In the genomic region with DNA sequence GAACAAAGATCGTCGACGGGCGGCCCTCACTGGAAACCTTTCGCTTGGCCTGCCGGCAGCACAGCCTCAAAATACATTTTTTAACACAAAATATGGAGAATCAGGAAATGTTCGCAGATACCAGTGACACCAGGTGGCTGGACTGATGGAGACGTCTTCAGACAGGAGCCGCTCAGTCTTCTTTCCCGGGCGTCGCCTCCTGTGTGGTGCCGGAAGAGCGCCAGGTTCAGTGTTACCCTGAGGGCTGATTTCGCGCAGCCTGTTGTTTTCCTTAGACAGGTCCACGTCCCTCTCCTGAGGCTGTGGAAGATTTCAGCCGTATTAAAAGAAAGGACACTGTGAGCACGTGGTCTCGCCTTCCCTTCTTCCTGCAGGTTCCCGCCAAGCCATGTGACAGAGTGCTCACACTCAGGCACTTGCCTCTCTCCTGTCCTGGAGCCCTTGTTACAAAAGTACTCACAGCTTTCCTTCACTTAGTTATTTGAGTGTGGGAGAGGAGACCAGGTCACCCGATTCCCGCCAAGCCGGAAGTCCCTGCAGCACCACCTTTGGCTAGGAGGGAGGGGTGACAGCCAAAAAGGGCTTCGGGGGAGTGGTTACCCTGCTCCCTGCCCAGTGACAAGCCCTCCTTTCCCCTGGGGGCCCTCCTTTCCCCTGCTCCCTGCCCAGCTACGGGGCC, we compare ENCODE assay signal across 1 cellular context.
TF ChIP-seq lines count a peak whose summit lies in the region.

No MANE protein-coding gene starts in this region.

TF ChIP-seq in H1, 55 proteins besides CTCF, POLR2A, EP300 and RAD21:
- TF ChIP-seq, protein P1, sequence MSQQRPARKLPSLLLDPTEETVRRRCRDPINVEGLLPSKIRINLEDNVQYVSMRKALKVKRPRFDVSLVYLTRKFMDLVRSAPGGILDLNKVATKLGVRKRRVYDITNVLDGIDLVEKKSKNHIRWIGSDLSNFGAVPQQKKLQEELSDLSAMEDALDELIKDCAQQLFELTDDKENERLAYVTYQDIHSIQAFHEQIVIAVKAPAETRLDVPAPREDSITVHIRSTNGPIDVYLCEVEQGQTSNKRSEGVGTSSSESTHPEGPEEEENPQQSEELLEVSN (IDR thresholded peaks at IDR 0.05), result peak; percentile 94
- TF ChIP-seq BACH1 (IDR thresholded peaks at IDR 0.05; ENCODE audit: low read length), result no peak
- TF ChIP-seq, protein P2, sequence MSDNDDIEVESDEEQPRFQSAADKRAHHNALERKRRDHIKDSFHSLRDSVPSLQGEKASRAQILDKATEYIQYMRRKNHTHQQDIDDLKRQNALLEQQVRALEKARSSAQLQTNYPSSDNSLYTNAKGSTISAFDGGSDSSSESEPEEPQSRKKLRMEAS (IDR thresholded peaks at IDR 0.05), result peak; percentile 82
